In genomic region chr20:7094438-7094997, GRCh38 we compare ENCODE assay signal across 8 cellular contexts.
DNase-seq lines count a peak whose midpoint lies in the region; ATAC-seq, FAIRE-seq and TF ChIP-seq lines count a peak whose summit lies in the region.

No MANE protein-coding gene starts in this region.

- H3K18ac ChIP-seq in H9 (ENCODE audit: insufficient read length, low read depth, low read length), result no peak overlapping the region

- no peak for ATAC-seq in GM19328 (IDR thresholded peaks at IDR 0.05; ENCODE audit: unreplicated experiment)

- H3K27ac Mint-ChIP-seq in H9, result no peak overlapping the region
- H3K27ac Mint-ChIP-seq in chondrocyte (ENCODE audit: unreplicated experiment), result no peak overlapping the region
- H3K27ac Mint-ChIP-seq in neural progenitor cell, result no peak overlapping the region

- no peak overlapping the region for H3T11ph ChIP-seq in H9 (ENCODE audit: low read length)

- H3K27me3 ChIP-seq in H9 (ENCODE audit: insufficient read depth, low read length), result no peaks in the 10 kb centered on the region
- no peaks in the 10 kb centered on the region for H3K27me3 ChIP-seq in neural progenitor cell

- H3K79me2 ChIP-seq in H9 (ENCODE audit: insufficient read depth, low read length), result no peaks in the 10 kb centered on the region
- H3K79me2 ChIP-seq in neural progenitor cell (ENCODE audit: low read depth), result no peaks in the 10 kb centered on the region

- H3K27me3 Mint-ChIP-seq in H9 (ENCODE audit: low read depth), result no peaks in the 10 kb centered on the region
- H3K27me3 Mint-ChIP-seq in chondrocyte (ENCODE audit: low read depth), result no peaks in the 10 kb centered on the region
- peaks cover 3% of the 10 kb centered on the region for H3K27me3 Mint-ChIP-seq in neural progenitor cell (ENCODE audit: insufficient read depth, low read depth)

- no peaks in the 10 kb centered on the region for H3K79me1 ChIP-seq in H9 (ENCODE audit: insufficient read depth, low read depth, low read length, poor library complexity, severe bottlenecking)

- H3K4me2 ChIP-seq in H9 (ENCODE audit: insufficient read depth, insufficient read length, low read length) (no peak overlapping the region), neural progenitor cell (no peak overlapping the region)

- H3K4me1 ChIP-seq in H9 (ENCODE audit: insufficient read depth, low read length) (no peaks in the 10 kb centered on the region; the same call in 1 of the 2 replicates), neural progenitor cell (no peaks in the 10 kb centered on the region)

- H2BK5ac ChIP-seq in H9 (ENCODE audit: insufficient read length, low read length), result no peak overlapping the region

- H4K20me1 ChIP-seq in H9 (ENCODE audit: control insufficient read depth, insufficient read depth, insufficient read length) (no peaks in the 10 kb centered on the region), neural progenitor cell (ENCODE audit: low read depth) (no peaks in the 10 kb centered on the region)

- H3K4me3 Mint-ChIP-seq in H9, result no peak overlapping the region
- H3K4me3 Mint-ChIP-seq in chondrocyte (ENCODE audit: unreplicated experiment), result no peak overlapping the region
- no peak overlapping the region for H3K4me3 Mint-ChIP-seq in neural progenitor cell

- no peaks in the 10 kb centered on the region for H3F3A ChIP-seq in neural progenitor cell (ENCODE audit: low read depth)

- no peak overlapping the region for H3K23ac ChIP-seq in H9 (ENCODE audit: insufficient read length, low read depth, low read length)

- no peak overlapping the region for H2AK5ac ChIP-seq in H9 (ENCODE audit: insufficient read length, low read length)

- H4K8ac ChIP-seq in H9 (replicated peaks; ENCODE audit: insufficient read length, low read depth, low read length), result no peak overlapping the region

- H3K4me1 Mint-ChIP-seq in H9 (peaks cover 4 to 6% of the 10 kb centered on the region in 2 experiments; a peak in 2 of 4 replicates), chondrocyte (ENCODE audit: low read depth) (no peaks in the 10 kb centered on the region), neural progenitor cell (no peaks in the 10 kb centered on the region)

- DNase-seq in D721Med (ENCODE audit: insufficient read length, low spot score) (no peak), H9 (peak; percentile 50), NCI-H526 (lab: John Stamatoyannopoulos, UW) (peak; percentile 46 to 66), chondrocyte (ENCODE audit: low spot score) (no peak), neural progenitor cell (ENCODE audit: low spot score) (peak; percentile 74), T1000 (lab: John Stamatoyannopoulos, UW) (no peak), activated T-cell treated with anti-CD3 and anti-CD28 coated beads for 4 hours (no peak)

- H3K56ac ChIP-seq in H9 (ENCODE audit: insufficient read length, low read depth, low read length), result no peak overlapping the region

- H4K91ac ChIP-seq in H9 (ENCODE audit: insufficient read length, low read depth, low read length), result no peak overlapping the region

- WGBS in H9 (ENCODE audit: extremely low coverage, insufficient read length, low lambda C conversion rate), result no CpG with 5 or more reads among the region's 7 CpGs

- no peak overlapping the region for H2BK12ac ChIP-seq in H9 (ENCODE audit: insufficient read length, low read depth, low read length)

- no peak overlapping the region for H2BK20ac ChIP-seq in H9 (ENCODE audit: low read depth, low read length, poor library complexity, severe bottlenecking)

- H2AFZ ChIP-seq in H9 (ENCODE audit: low read length) (no peak overlapping the region), neural progenitor cell (replicated peaks) (peak overlapping the region; percentile 84)

- H3K14ac ChIP-seq in H9 (ENCODE audit: insufficient read depth, low read length), result no peak overlapping the region

- no peak for FAIRE-seq in D721Med (lab: Jason Lieb, UNC)

- H3K9me3 ChIP-seq in H9 (ENCODE audit: control insufficient read depth, low read depth, low read length) (no peaks in the 10 kb centered on the region), neural progenitor cell (ENCODE audit: low read depth) (no peaks in the 10 kb centered on the region)

- H3K9ac ChIP-seq in H9 (ENCODE audit: extremely low read depth, insufficient read length, low read length), result no peak overlapping the region
- H3K9ac ChIP-seq in neural progenitor cell, result no peak overlapping the region

- no peaks in the 10 kb centered on the region for H3K36me3 Mint-ChIP-seq in H9 (ENCODE audit: insufficient read depth in 1 of 3, low read depth in 3 of 3)
- H3K36me3 Mint-ChIP-seq in chondrocyte (ENCODE audit: low read depth), result no peaks in the 10 kb centered on the region
- H3K36me3 Mint-ChIP-seq in neural progenitor cell, result no peaks in the 10 kb centered on the region

- TF ChIP-seq CTCF in D721Med (IDR thresholded peaks at IDR 0.05; ENCODE audit: insufficient read depth, missing control alignments) (peak; percentile 41), H9 (conservative IDR thresholded peaks at IDR 0.05) (peak; percentile 96), chondrocyte (IDR thresholded peaks at IDR 0.05) (peak; percentile 65), neural progenitor cell (IDR thresholded peaks at IDR 0.05) (peak; percentile 98)

- no peak overlapping the region for H3K4ac ChIP-seq in H9 (ENCODE audit: low read depth, low read length)

- H3K23me2 ChIP-seq in H9 (ENCODE audit: insufficient read length, low read depth, low read length, poor library complexity, severe bottlenecking), result no peaks in the 10 kb centered on the region

- H3K27ac ChIP-seq in H9 (ENCODE audit: insufficient read length, low read depth, low read length), result no peak overlapping the region
- no peak overlapping the region for H3K27ac ChIP-seq in neural progenitor cell

- no peak overlapping the region for H4K5ac ChIP-seq in H9 (ENCODE audit: insufficient read length, low read depth, low read length)

- H2BK120ac ChIP-seq in H9 (ENCODE audit: low read depth, low read length, poor library complexity, severe bottlenecking), result no peak overlapping the region

- no peaks in the 10 kb centered on the region for H3K36me3 ChIP-seq in neural progenitor cell

- H3K9me3 Mint-ChIP-seq in H9, result no peaks in the 10 kb centered on the region; a peak in 2 of 5 replicates
- H3K9me3 Mint-ChIP-seq in chondrocyte (ENCODE audit: low read depth), result peaks cover 27% of the 10 kb centered on the region
- peaks cover 21% of the 10 kb centered on the region for H3K9me3 Mint-ChIP-seq in neural progenitor cell

- H3K4me3 ChIP-seq in neural progenitor cell, result no peak overlapping the region

- H2BK15ac ChIP-seq in H9 (ENCODE audit: low read depth, low read length), result no peak overlapping the region

Comparison
In these comparisons a context has a peak if more than half of its experiments do, and no peak if none do; other contexts are left out.
1. DNase-seq: peak in H9 (single experiment), NCI-H526 (2 of 2) and neural progenitor cell (single experiment); none in D721Med (single experiment), chondrocyte (single experiment), T1000 (single experiment) and activated T-cell treated with anti-CD3 and anti-CD28 coated beads for 4 hours (single experiment).
2. CTCF ChIP-seq: peak in every context shown above with its lines; median percentile 98 in neural progenitor cell; 96 in H9; 65 in chondrocyte; 41 in D721Med.